Comparison of ENCODE assay signal across 9 cellular contexts in genomic region chr11:36450391-36450714, GRCh38. TPM values are rescaled to one million over a fixed set of nuclear protein-coding genes. Genes with fewer than 3 reads are reported as not detected.
DNase-seq lines count a peak whose midpoint lies in the region; ATAC-seq and TF ChIP-seq lines count a peak whose summit lies in the region.
"Had no signal": no experiment of that assay in that cellular context is flagged by ENCODE, and none has a peak within 500 bp of the region (broad histone marks: within the 10 kb centered on the region; RNA-seq: fewer than 3 reads in every experiment).

No MANE protein-coding gene starts in this region.

- H3K27ac Mint-ChIP-seq in activated naive CD8-positive, alpha-beta T cell: no peak overlapping the region
- H3K27ac Mint-ChIP-seq in activated naive CD8-positive, alpha-beta T cell treated with anti-CD3 and anti-CD28 coated beads for 36 hours: no peak overlapping the region

- no peaks in the 10 kb centered on the region for H3K27me3 ChIP-seq in transverse colon

- peak overlapping the region; percentile 25 for H3K4me3 ChIP-seq in epithelial cell of proximal tubule (ENCODE audit: low read depth, low read length)
- H3K4me3 ChIP-seq in transverse colon: peak overlapping the region in 1 of 4 donors; percentile 12
- H3K4me3 ChIP-seq: cardiac muscle cell had no signal

- H3K27me3 Mint-ChIP-seq in activated naive CD8-positive, alpha-beta T cell: no peaks in the 10 kb centered on the region
- no peaks in the 10 kb centered on the region for H3K27me3 Mint-ChIP-seq in activated naive CD8-positive, alpha-beta T cell treated with anti-CD3 and anti-CD28 coated beads for 36 hours

- H3K36me3 Mint-ChIP-seq in activated naive CD8-positive, alpha-beta T cell: no peaks in the 10 kb centered on the region
- H3K36me3 Mint-ChIP-seq in activated naive CD8-positive, alpha-beta T cell treated with anti-CD3 and anti-CD28 coated beads for 36 hours: no peaks in the 10 kb centered on the region

- ATAC-seq in HG03196 (IDR thresholded peaks at IDR 0.05; ENCODE audit: unreplicated experiment): peak; percentile 12
- no peak for ATAC-seq in GM18520 (IDR thresholded peaks at IDR 0.05; ENCODE audit: unreplicated experiment)

- 46% methylated on average over 2 of the region's 2 CpGs; no CpG with 5 or more reads in 1 of the 2 donors for WGBS in transverse colon (ENCODE audit: low coverage in 1 of 2), 2 donors

- H3K4me3 Mint-ChIP-seq in activated naive CD8-positive, alpha-beta T cell: peak overlapping the region; percentile 60
- no peak overlapping the region for H3K4me3 Mint-ChIP-seq in activated naive CD8-positive, alpha-beta T cell treated with anti-CD3 and anti-CD28 coated beads for 36 hours

- no peaks in the 10 kb centered on the region for H3K9me3 ChIP-seq in transverse colon

- in situ Hi-C loops in transverse colon (cut with MboI; ENCODE audit: low pct_ligation_motif_present in 1 of 4, low pct_unique_long_range_greater_than_20kb in 1 of 4, low sequenced_read_pairs in 3 of 4): no loop called here

- peaks cover 38% of the 10 kb centered on the region for H3K4me1 Mint-ChIP-seq in activated naive CD8-positive, alpha-beta T cell (ENCODE audit: low read depth)
- H3K4me1 Mint-ChIP-seq in activated naive CD8-positive, alpha-beta T cell treated with anti-CD3 and anti-CD28 coated beads for 36 hours: peaks cover 22% of the 10 kb centered on the region

- TF ChIP-seq CTCF in epithelial cell of proximal tubule (conservative IDR thresholded peaks at IDR 0.05; ENCODE audit: low read depth, low read length) (no peak), transverse colon (IDR thresholded peaks at IDR 0.05) (no peak)

- no peak for DNase-seq in activated naive CD8-positive, alpha-beta T cell treated with anti-CD3 and anti-CD28 coated beads for 36 hours
- DNase-seq in epithelial cell of proximal tubule (ENCODE audit: low read depth) (no peak), transverse colon (no peak), A172 (ENCODE audit: low spot score) (no peak), NOMO-1 (lab: John Stamatoyannopoulos, UW; ENCODE audit: unreplicated experiment in 2 of 2) (no peak)

- TF ChIP-seq EP300 in transverse colon (IDR thresholded peaks at IDR 0.05; ENCODE audit: low read depth): no peak

- H3K9me3 Mint-ChIP-seq in activated naive CD8-positive, alpha-beta T cell (ENCODE audit: low read depth): no peaks in the 10 kb centered on the region
- H3K9me3 Mint-ChIP-seq in activated naive CD8-positive, alpha-beta T cell treated with anti-CD3 and anti-CD28 coated beads for 36 hours: no peaks in the 10 kb centered on the region

- peak overlapping the region in 3 of 4 donors; percentile 4 to 25 (median 16) for H3K27ac ChIP-seq in transverse colon
- H3K27ac ChIP-seq: cardiac muscle cell had no signal

- intact Hi-C loops in transverse colon (cut with DNase I; ENCODE audit: low total_unique reads): no loop called here

- peaks cover 0 to 15% (median 2%) of the 10 kb centered on the region in 4 donors for H3K36me3 ChIP-seq in transverse colon
- H3K36me3 ChIP-seq: cardiac muscle cell had no signal

- TF ChIP-seq POLR2A in transverse colon (IDR thresholded peaks at IDR 0.05): no peak

- H3K4me1 ChIP-seq in transverse colon: peaks cover 5 to 46% (median 29%) of the 10 kb centered on the region in 4 donors

RNA-seq across cellular contexts. Expression of gene TRAF6, which starts 59.7 kb away (rescaled TPM):
- 1 to 10 TPM; 8.5 to 9.8 TPM for total RNA-seq in activated naive CD8-positive, alpha-beta T cell treated with anti-CD3 and anti-CD28 coated beads for 36 hours
- total RNA-seq in epithelial cell of proximal tubule (7.5 and 9.8 TPM in 2 replicates), transverse colon (10 to 100 TPM in 2 of 4 donors, 1 to 10 TPM in 1, under 1 TPM in 1; 0.80 to 16.4 (median 10.4) TPM)
- 6.9 and 7.7 TPM in 2 replicates for total RNA-seq in A172 (2014; rRNA removed; shearing (Covaris generic))
